In genomic region chr15:88617790-88618189, GRCh38 we compare ENCODE assay signal across 28 cellular contexts. TPM values are rescaled to one million over a fixed set of nuclear protein-coding genes. Genes with fewer than 3 reads are reported as not detected.
A peak's percentile ranks its signal among the peaks of the same experiment; 100 is the strongest.
DNase-seq lines count a peak whose midpoint lies in the region; ATAC-seq, FAIRE-seq and TF ChIP-seq lines count a peak whose summit lies in the region.
"Had no signal": no experiment of that assay in that cellular context is flagged by ENCODE, and none has a peak within 500 bp of the region (broad histone marks: within the 10 kb centered on the region; RNA-seq: fewer than 3 reads in every experiment).

No MANE protein-coding gene starts in this region.

- no peak overlapping the region for H2BK20ac ChIP-seq in H9 (ENCODE audit: low read depth, low read length, poor library complexity, severe bottlenecking)

- H3K36me3 Mint-ChIP-seq in H9 (ENCODE audit: insufficient read depth in 1 of 3, low read depth in 3 of 3), result peaks cover 0 to 13% (median 13%) of the 10 kb centered on the region in 3 experiments; a peak in 6 of 7 replicates

- no peak for TF ChIP-seq RAD21 in K562 (CRISPR knock-in tag; conservative IDR thresholded peaks at IDR 0.05 in 1 of 2, IDR thresholded peaks at IDR 0.05 in 1 of 2)

- no peak overlapping the region for H4K5ac ChIP-seq in H9 (ENCODE audit: insufficient read length, low read depth, low read length)

- H2BK12ac ChIP-seq in H9 (ENCODE audit: insufficient read length, low read depth, low read length) (no peak overlapping the region), neuronal stem cell (ENCODE audit: low read length) (no peak overlapping the region)

- in situ Hi-C loops in K562 (cut with MboI), result loop anchor here (5.0 kb wide), 1 partner anchor 140 kb away; no protein-coding TSS in a partner anchor

- H3K4me3 ChIP-seq in K562 (no peak overlapping the region), neuronal stem cell (ENCODE audit: low read length in 2 of 2) (no peak overlapping the region)
- H3K4me3 ChIP-seq: GM12878, SK-N-MC had no signal

- no peak for FAIRE-seq in K562 (lab: Jason Lieb, UNC)
- FAIRE-seq: GM12878, HTR-8/SVneo had no signal

- no peaks in the 10 kb centered on the region; a peak in 1 of 5 replicates for H3K9me3 Mint-ChIP-seq in H9
- H3K9me3 Mint-ChIP-seq: CD8-positive, alpha-beta memory T cell had no signal

- peaks cover 13% of the 10 kb centered on the region for H3K23me2 ChIP-seq in H9 (ENCODE audit: insufficient read length, low read depth, low read length, poor library complexity, severe bottlenecking)

- H2AFZ ChIP-seq in H9 (ENCODE audit: low read length) (no peak overlapping the region), K562 (ENCODE audit: low read depth, low read length) (no peak overlapping the region), neuronal stem cell (ENCODE audit: low read length) (no peak overlapping the region)

- peaks cover 5% of the 10 kb centered on the region for H4K20me1 ChIP-seq in H9 (ENCODE audit: control insufficient read depth, insufficient read depth, insufficient read length)
- H4K20me1 ChIP-seq in K562 (replicated peaks; ENCODE audit: control insufficient read depth, insufficient read depth, low read length), result peaks cover 5% of the 10 kb centered on the region; the same call in 1 of the 2 replicates

- H3K36me3 ChIP-seq in K562 (ENCODE audit: control insufficient read depth, insufficient read depth, low read length) (peaks cover 1% of the 10 kb centered on the region; the same call in 1 of the 3 replicates), neuronal stem cell (replicated peaks in 1 of 2; ENCODE audit: control insufficient read depth in 2 of 2, insufficient read depth in 2 of 2, low read length in 2 of 2) (peaks cover 0 to 5% of the 10 kb centered on the region in 2 donors)

- no peak overlapping the region for H3K14ac ChIP-seq in H9 (ENCODE audit: insufficient read depth, low read length)
- H3K14ac ChIP-seq in neuronal stem cell (ENCODE audit: low read length), result no peak overlapping the region

- H2BK120ac ChIP-seq in H9 (ENCODE audit: low read depth, low read length, poor library complexity, severe bottlenecking) (no peak overlapping the region), neuronal stem cell (ENCODE audit: low read depth, low read length) (no peak overlapping the region)

- intact Hi-C loops in K562 (cut with micrococcal nuclease), result no loop called here

- no peak overlapping the region for H2AK5ac ChIP-seq in H9 (ENCODE audit: insufficient read length, low read length)
- H2AK5ac ChIP-seq in neuronal stem cell (ENCODE audit: low read depth, low read length), result no peak overlapping the region

- POLR2A ChIA-PET in HEK293T (lab: Yijun Ruan, JAX) (interaction anchor here (1.0 kb wide), 1 partner anchor 21 kb away, joined by 4 read pairs; the partner anchor contains the start of gene ISG20), K562 (lab: Yijun Ruan, JAX) (no interaction called here)

- TF ChIP-seq CTCF in H9 (conservative IDR thresholded peaks at IDR 0.05), result no peak
- no peak for TF ChIP-seq CTCF in K562 (IDR thresholded peaks at IDR 0.05 in 2 of 3, conservative IDR thresholded peaks at IDR 0.05 in 1 of 3; ENCODE audit: insufficient read depth in 2 of 3, low read depth in 1 of 3, low read length in 3 of 3)

- H4K8ac ChIP-seq in H9 (replicated peaks; ENCODE audit: insufficient read length, low read depth, low read length) (no peak overlapping the region), neuronal stem cell (ENCODE audit: low read depth, low read length) (no peak overlapping the region)

- ATAC-seq in K562, result no peak
- ATAC-seq: GM12878, Panc1 had no signal

- H2BK15ac ChIP-seq in H9 (ENCODE audit: low read depth, low read length), result no peak overlapping the region
- H2BK15ac ChIP-seq in neuronal stem cell (ENCODE audit: low read length), result no peak overlapping the region

- H3K4me1 ChIP-seq in H9 (ENCODE audit: insufficient read depth, low read length) (peaks cover 5% of the 10 kb centered on the region; the same call in 1 of the 2 replicates), K562 (replicated peaks in 1 of 2; ENCODE audit: control insufficient read depth in 2 of 2, insufficient read depth in 2 of 2, low read length in 2 of 2) (peaks cover 7 to 14% of the 10 kb centered on the region in 2 experiments; a peak in 4 of 5 replicates), neuronal stem cell (ENCODE audit: control insufficient read depth in 2 of 2, insufficient read depth in 1 of 2, low read depth in 1 of 2, low read length in 2 of 2) (peaks cover 4 to 13% of the 10 kb centered on the region in 2 donors)

- H3K9me1 ChIP-seq in K562 (ENCODE audit: control insufficient read depth, insufficient read depth, low read length), result no peaks in the 10 kb centered on the region

- H3K27me3 Mint-ChIP-seq in H9 (ENCODE audit: low read depth), result peaks cover 19% of the 10 kb centered on the region

- no peak for TF ChIP-seq EP300 in K562 (IDR thresholded peaks at IDR 0.05; ENCODE audit: low read length)

- no peak overlapping the region for H3K18ac ChIP-seq in H9 (ENCODE audit: insufficient read length, low read depth, low read length)
- no peak overlapping the region for H3K18ac ChIP-seq in neuronal stem cell (ENCODE audit: low read length)

- H3K27ac Mint-ChIP-seq in H9, result peak overlapping the region in 1 of 3 experiments; percentile 80; a peak in 3 of 7 replicates
- H3K27ac Mint-ChIP-seq: B cell; CD8-positive, alpha-beta memory T cell had no signal

- H3K9ac ChIP-seq in H9 (ENCODE audit: extremely low read depth, insufficient read length, low read length) (no peak overlapping the region), K562 (ENCODE audit: insufficient read depth in 1 of 2, low read depth in 2 of 2, low read length in 2 of 2) (no peak overlapping the region), neuronal stem cell (ENCODE audit: low read depth, low read length, poor library complexity) (no peak overlapping the region)

- H3K23ac ChIP-seq in H9 (ENCODE audit: insufficient read length, low read depth, low read length) (no peak overlapping the region), neuronal stem cell (ENCODE audit: low read depth, low read length, poor library complexity) (no peak overlapping the region)

- H4K91ac ChIP-seq in H9 (ENCODE audit: insufficient read length, low read depth, low read length) (no peak overlapping the region), neuronal stem cell (ENCODE audit: low read depth, low read length, poor library complexity) (no peak overlapping the region)

- H3K4me2 ChIP-seq in H9 (ENCODE audit: insufficient read depth, insufficient read length, low read length), result no peak overlapping the region
- H3K4me2 ChIP-seq in K562 (ENCODE audit: insufficient read depth, low read length), result no peak overlapping the region
- H3K4me2 ChIP-seq in neuronal stem cell (ENCODE audit: insufficient read depth, low read length, poor library complexity, severe bottlenecking), result no peak overlapping the region

- WGBS in H9 (ENCODE audit: extremely low coverage, insufficient read length, low lambda C conversion rate), result no CpG with 5 or more reads among the region's 1 CpG
- 0% methylated on average over 1 of the region's 1 CpG for WGBS in K562 (ENCODE audit: insufficient coverage, low coverage, missing lambda C conversion rate)
- no CpG with 5 or more reads among the region's 1 CpG for WGBS in neuronal stem cell (ENCODE audit: extremely low coverage in 2 of 2, insufficient read length in 2 of 2, insufficient replicate concordance in 1 of 2), 2 donors

- no peak overlapping the region for H3K27ac ChIP-seq in H9 (ENCODE audit: insufficient read length, low read depth, low read length)
- no peak overlapping the region for H3K27ac ChIP-seq in K562 (ENCODE audit: extremely low read depth, low read depth, low read length)
- H3K27ac ChIP-seq in neuronal stem cell (replicated peaks; ENCODE audit: low read length), result no peak overlapping the region
- H3K27ac ChIP-seq: C4-2B, SK-N-MC had no signal

- CTCF ChIA-PET in HEK293T (lab: Yijun Ruan, JAX) (interaction anchor here (0.6 to 2.4 kb wide), 3 partner anchors 58 to 143 kb away, joined by 3 to 7 read pairs (median 3); no protein-coding TSS in a partner anchor), K562 (lab: Yijun Ruan, JAX; ENCODE audit: low intra/inter-chr PET ratio) (no interaction called here)

- no peak overlapping the region for H3K4ac ChIP-seq in H9 (ENCODE audit: low read depth, low read length)
- H3K4ac ChIP-seq in neuronal stem cell (ENCODE audit: low read length), result no peak overlapping the region

- peak; percentile 16 for DNase-seq in H9
- no peak for DNase-seq in HEK293T (ENCODE audit: extremely low spot score)
- DNase-seq in K562 (ENCODE audit: extremely low read depth in 1 of 4, low spot score in 3 of 4), result no peak
- DNase-seq in islet precursor cell, result peak; percentile 45
- no peak for DNase-seq in T-helper 9 cell
- DNase-seq in neuronal stem cell (ENCODE audit: low spot score), result no peak
- DNase-seq in RKO (ENCODE audit: low spot score), result no peak
- DNase-seq: CD8-positive, alpha-beta memory T cell; DMS 273 treated with DMSO at 0.1 percent for 48 hours; DMS79; EL; GDM1; GOT3; KBM-7; MV-4-11; NCI-H1105; NCI-H146; NCI-H1930; NCI-H2107; NCI-H446 treated with DMSO at 0.1 percent for 48 hours; NCI-H526; SIG-M5 had no signal

- H2BK5ac ChIP-seq in H9 (ENCODE audit: insufficient read length, low read length) (no peak overlapping the region), neuronal stem cell (ENCODE audit: low read length) (no peak overlapping the region)

- no peaks in the 10 kb centered on the region for H3K79me1 ChIP-seq in H9 (ENCODE audit: insufficient read depth, low read depth, low read length, poor library complexity, severe bottlenecking)
- H3K79me1 ChIP-seq in neuronal stem cell (ENCODE audit: low read depth, low read length), result no peaks in the 10 kb centered on the region

- H3K9me3 ChIP-seq in H9 (ENCODE audit: control insufficient read depth, low read depth, low read length) (no peaks in the 10 kb centered on the region), K562 (replicated peaks; ENCODE audit: control insufficient read depth, insufficient read depth, low read depth, low read length) (no peaks in the 10 kb centered on the region), neuronal stem cell (replicated peaks in 1 of 2; ENCODE audit: control insufficient read depth in 2 of 2, insufficient read depth in 1 of 2, low read depth in 1 of 2, low read length in 2 of 2) (no peaks in the 10 kb centered on the region)

- H3K56ac ChIP-seq in H9 (ENCODE audit: insufficient read length, low read depth, low read length), result no peak overlapping the region

- no peak for TF ChIP-seq POLR2A in K562 (conservative IDR thresholded peaks at IDR 0.05)

- peaks cover 53 to 70% of the 10 kb centered on the region in 2 experiments for H3K4me1 Mint-ChIP-seq in H9

- BruUV-seq in K562 (replicated peaks; lab: Mats Ljungman, UMichigan), result no TSS peak

- H3K4me3 Mint-ChIP-seq in H9, result no peak overlapping the region
- H3K4me3 Mint-ChIP-seq: B cell; CD8-positive, alpha-beta memory T cell had no signal

- no peak overlapping the region for H3T11ph ChIP-seq in H9 (ENCODE audit: low read length)

- H3K79me2 ChIP-seq in H9 (ENCODE audit: insufficient read depth, low read length) (peaks cover 15% of the 10 kb centered on the region), K562 (ENCODE audit: control insufficient read depth, insufficient read depth, low read length) (peaks cover 22% of the 10 kb centered on the region)

- H3K27me3 ChIP-seq in H9 (ENCODE audit: insufficient read depth, low read length) (no peaks in the 10 kb centered on the region; the same call in 1 of the 2 replicates), K562 (ENCODE audit: control insufficient read depth in 2 of 2, insufficient read depth in 2 of 2, low read length in 2 of 2) (0 out of 5 replicates have a peak, but pooled peaks cover 0 to 5% of the 10 kb centered on the region in 2 experiments), neuronal stem cell (ENCODE audit: control insufficient read depth in 3 of 3, insufficient read depth in 3 of 3, low read depth in 1 of 3, low read length in 3 of 3) (no peaks in the 10 kb centered on the region)

RNA-seq across cellular contexts. Expression of gene AEN, which starts 3.4 kb away (rescaled TPM):
- 132 and 136 TPM in 2 replicates for total RNA-seq in H9 (2021)
- total RNA-seq in K562 (2011; cell fraction: chromatin; rRNA removed; ENCODE audit: low replicate concordance), result 39.3 and 74.9 TPM in 2 replicates
- 60.9 and 72.5 TPM in 2 replicates for total RNA-seq in K562 (2011; cell fraction: nucleolus; rRNA removed)
- 49.7 and 55.9 TPM in 2 replicates for total RNA-seq in K562 (2011; cell fraction: nucleoplasm; rRNA removed)
- 51.0 and 56.6 TPM in 2 replicates for total RNA-seq in K562 (2014; rRNA removed)
- 24.6 and 26.3 TPM in 2 replicates for total RNA-seq in K562 (2014; rRNA removed; fragmentation: Illumina TruSeq; extraction: Trizol)
- 40.0 and 40.9 TPM in 2 replicates for total RNA-seq in K562 (2015; rRNA removed; fragmentation: Illumina TruSeq; extraction: Trizol)
- 49.2 and 52.7 TPM in 2 replicates for total RNA-seq in K562 (2021)
- polyA plus RNA-seq in K562 (2011; rRNA removed), result 30.8 and 32.8 TPM in 2 replicates
- polyA plus RNA-seq in K562 (2011; cell fraction: cytosol; rRNA removed), result 31.2 and 50.1 TPM in 2 replicates
- polyA plus RNA-seq in K562 (2011; cell fraction: nucleus; rRNA removed), result 44.5 and 69.3 TPM in 2 replicates
- polyA plus RNA-seq in K562 (2012), result 22.0 and 27.2 TPM in 2 replicates
- 31.6 and 35.1 TPM in 2 replicates for polyA plus RNA-seq in K562 (2014; fragmentation: Illumina TruSeq; extraction: Trizol)
- 10 to 100 TPM in 1 of 2 experiments, 1 to 10 TPM in 1; 9.0 to 11.7 TPM for polyA plus RNA-seq in K562 (2014; fragmentation: Nextera tagmentation; extraction: Ambion mirVana)
- polyA plus RNA-seq in K562 (2014; rRNA removed), result 35.5 and 45.5 TPM in 2 replicates
- 20.7 and 30.4 TPM in 2 replicates for polyA minus RNA-seq in K562 (2011; rRNA and poly(A)+ RNA removed)
- polyA minus RNA-seq in K562 (2011; cell fraction: cytosol; rRNA and poly(A)+ RNA removed), result 20.4 and 26.9 TPM in 2 replicates
- polyA minus RNA-seq in K562 (2011; cell fraction: nucleus; rRNA and poly(A)+ RNA removed), result 39.8 and 44.6 TPM in 2 replicates
- 42.3 TPM for polyA plus RNA-seq in neuronal stem cell (2013, experiment 1 of 2)
- 41.6 TPM for polyA plus RNA-seq in neuronal stem cell (2013, experiment 2 of 2)

RNA-seq across cellular contexts. Expression of gene ISG20, which starts 21.0 kb away (rescaled TPM):
- total RNA-seq in H9 (2021) (4.4 and 7.4 TPM in 2 replicates), K562 (2014; rRNA removed) (1.3 and 2.4 TPM in 2 replicates), K562 (2014; rRNA removed; fragmentation: Illumina TruSeq; extraction: Trizol) (0.16 and 0.36 TPM in 2 replicates), K562 (2015; rRNA removed; fragmentation: Illumina TruSeq; extraction: Trizol) (0.65 and 1.1 TPM in 2 replicates), K562 (2021) (1.9 TPM in 2 replicates)
- 1.2 and 4.5 TPM in 2 replicates for total RNA-seq in K562 (2011; cell fraction: chromatin; rRNA removed; ENCODE audit: low replicate concordance)
- total RNA-seq in K562 (2011; cell fraction: nucleolus; rRNA removed), result 2.2 and 2.7 TPM in 2 replicates
- 2.3 and 3.1 TPM in 2 replicates for total RNA-seq in K562 (2011; cell fraction: nucleoplasm; rRNA removed)
- polyA plus RNA-seq in K562 (2011; rRNA removed) (0.43 and 1.0 TPM in 2 replicates), K562 (2014; fragmentation: Illumina TruSeq; extraction: Trizol) (0.06 and 0.32 TPM in 2 replicates), K562 (2014; fragmentation: Nextera tagmentation; extraction: Ambion mirVana) (under 1 TPM; 0.70 to 1.00 TPM), K562 (2014; rRNA removed) (1.7 and 2.1 TPM in 2 replicates)
- 0.35 and 1.8 TPM in 2 replicates for polyA plus RNA-seq in K562 (2011; cell fraction: cytosol; rRNA removed)
- 0.76 and 1.9 TPM in 2 replicates for polyA plus RNA-seq in K562 (2011; cell fraction: nucleus; rRNA removed)
- polyA plus RNA-seq in K562 (2012), result 1.4 and 4.0 TPM in 2 replicates
- 0.11 and 0.30 TPM in 2 replicates for polyA minus RNA-seq in K562 (2011; rRNA and poly(A)+ RNA removed)
- not detected in 2 replicates for polyA minus RNA-seq in K562 (2011; cell fraction: cytosol; rRNA and poly(A)+ RNA removed)
- polyA minus RNA-seq in K562 (2011; cell fraction: nucleus; rRNA and poly(A)+ RNA removed), result 0.67 and 1.5 TPM in 2 replicates
- 2.1 TPM for polyA plus RNA-seq in neuronal stem cell (2013, experiment 1 of 2)
- 1.6 TPM for polyA plus RNA-seq in neuronal stem cell (2013, experiment 2 of 2)

Comparison
In these comparisons a context has a peak if more than half of its experiments do, and no peak if none do; other contexts are left out.
1. DNase-seq: peak in H9 (single experiment) and islet precursor cell (single experiment); none in HEK293T (single experiment), K562 (0 of 4), T-helper 9 cell (single experiment), neuronal stem cell (single experiment) and RKO (single experiment).